In the genomic region with DNA sequence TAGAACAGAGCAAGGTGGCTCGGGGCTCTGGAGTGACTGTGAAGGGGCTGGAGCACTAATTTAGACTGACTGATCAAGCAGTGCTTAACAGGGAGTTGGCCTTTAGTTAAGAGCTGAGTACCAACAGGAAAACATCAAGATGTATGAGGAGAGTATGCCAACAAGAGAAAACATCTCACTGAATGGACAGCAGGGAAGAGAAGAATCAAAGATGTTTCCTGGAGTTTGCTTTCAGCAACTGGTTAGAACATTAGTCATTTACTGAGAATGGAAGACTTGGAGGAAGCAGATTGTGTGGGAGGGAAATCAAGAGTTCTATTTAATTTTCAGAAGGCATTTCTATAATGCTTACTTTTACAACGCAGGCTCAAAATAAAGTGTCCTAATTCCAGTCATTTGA, we compare ENCODE assay signal across 18 cellular contexts.
DNase-seq lines count a peak whose midpoint lies in the region; ATAC-seq and TF ChIP-seq lines count a peak whose summit lies in the region.
"Had no signal": no experiment of that assay in that cellular context is flagged by ENCODE, and none has a peak within 500 bp of the region (broad histone marks: within the 10 kb centered on the region; RNA-seq: fewer than 3 reads in every experiment).

No MANE protein-coding gene starts in this region.

- 77 to 83% methylated on average over 1 of the region's 2 CpGs for WGBS in mesodermal cell (ENCODE audit: insufficient coverage in 2 of 2), 2 experiments

- TF ChIP-seq CTCF in WERI-Rb-1 (IDR thresholded peaks at IDR 0.05; ENCODE audit: low read depth, low read length): no peak

- DNase-seq in AG20443 (ENCODE audit: low spot score) (peak; percentile 35), NCI-H226 (peak; percentile 83), dermis blood vessel endothelial cell (peak; percentile 87), NOMO-1 treated with dmso at 0.1 percent for 144 hours (lab: John Stamatoyannopoulos, UW; ENCODE audit: unreplicated experiment) (no peak), WERI-Rb-1 (no peak)
- DNase-seq in activated CD4-positive, alpha-beta T cell treated with anti-CD3 and anti-CD28 coated beads for 4 hours: no peak
- DNase-seq: activated CD4-positive, alpha-beta T cell treated with anti-CD3 and anti-CD28 coated beads, Interleukin-2, amount 10 ng/mL, durations not matched to agents 24 days and 14 days; activated naive CD4-positive, alpha-beta T cell treated with anti-CD3 and anti-CD28 coated beads, Interleukin-2, amount 50 U/mL, for 16 hours; activated T-cell treated with anti-CD3 and anti-CD28 coated beads for 4 hours; central memory CD4-positive, alpha-beta T cell; hippocampal formation; naive thymus-derived CD4-positive, alpha-beta T cell; SJCRH30; T-helper 9 cell had no signal

- no peak overlapping the region for H3K4me3 ChIP-seq in mesodermal cell (ENCODE audit: extremely low read depth, insufficient read depth, low read length, poor library complexity, severe bottlenecking)
- H3K4me3 ChIP-seq in WERI-Rb-1 (ENCODE audit: low read depth, low read length): no peak overlapping the region
- H3K4me3 ChIP-seq: SJCRH30 had no signal

- H3K27me3 ChIP-seq in WERI-Rb-1 (ENCODE audit: insufficient read depth, low read depth, severe bottlenecking): no peaks in the 10 kb centered on the region
- H3K27me3 ChIP-seq: SJCRH30 had no signal

- no peaks in the 10 kb centered on the region for H3K9me3 ChIP-seq in mesodermal cell (ENCODE audit: control insufficient read depth, low read length)
- no peaks in the 10 kb centered on the region for H3K9me3 ChIP-seq in WERI-Rb-1 (ENCODE audit: severe bottlenecking)
- H3K9me3 ChIP-seq: SJCRH30 had no signal

- peak overlapping the region; percentile 51 for H3K27ac ChIP-seq in mesodermal cell (ENCODE audit: low read depth, low read length, severe bottlenecking)
- no peak overlapping the region for H3K27ac ChIP-seq in WERI-Rb-1
- H3K27ac ChIP-seq: SJCRH30 had no signal

- H3K36me3 ChIP-seq in mesodermal cell (ENCODE audit: control insufficient read depth, insufficient read depth, low read length) (no peaks in the 10 kb centered on the region), WERI-Rb-1 (no peaks in the 10 kb centered on the region)
- H3K36me3 ChIP-seq: SJCRH30 had no signal

- peaks cover 18% of the 10 kb centered on the region for H3K4me1 ChIP-seq in mesodermal cell (ENCODE audit: control insufficient read depth, insufficient read depth, low read length, poor library complexity, severe bottlenecking)
- H3K4me1 ChIP-seq: SJCRH30 had no signal

- ATAC-seq in HG03097 (IDR thresholded peaks at IDR 0.05; ENCODE audit: low FRiP score, unreplicated experiment): no peak
- ATAC-seq: HepG2; left lobe of liver; naive thymus-derived CD4-positive, alpha-beta T cell had no signal

Comparison
In these comparisons a context has a peak if more than half of its experiments do, and no peak if none do; other contexts are left out.
1. DNase-seq: peak in AG20443 (single experiment), NCI-H226 (single experiment) and dermis blood vessel endothelial cell (single experiment); none in NOMO-1 treated with dmso at 0.1 percent for 144 hours (single experiment), activated CD4-positive, alpha-beta T cell treated with anti-CD3 and anti-CD28 coated beads for 4 hours (0 of 2) and WERI-Rb-1 (single experiment).